In the genomic region with DNA sequence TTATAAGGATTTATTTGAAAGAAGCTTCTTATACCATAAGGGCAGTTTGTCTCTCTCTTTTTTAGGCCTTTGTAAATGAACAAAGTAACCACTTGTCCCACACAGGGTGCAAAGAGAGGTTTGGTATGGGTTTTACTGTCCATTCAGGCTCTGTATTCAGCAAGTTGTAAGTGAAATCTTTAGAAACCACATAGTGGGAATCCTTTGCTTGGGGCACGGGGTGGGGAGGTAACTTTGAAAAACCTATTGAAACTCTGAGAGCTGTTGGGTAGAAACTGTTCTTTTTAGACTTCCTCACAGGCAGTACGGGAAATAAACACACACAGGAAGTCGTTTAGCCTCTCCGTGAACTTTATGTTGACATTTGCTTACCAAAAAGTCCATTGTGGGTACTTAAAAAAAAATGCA, we compare ENCODE assay signal across 11 cellular contexts.
DNase-seq lines count a peak whose midpoint lies in the region; ATAC-seq and TF ChIP-seq lines count a peak whose summit lies in the region.
"Had no signal": no experiment of that assay in that cellular context is flagged by ENCODE, and none has a peak within 500 bp of the region (broad histone marks: within the 10 kb centered on the region; RNA-seq: fewer than 3 reads in every experiment).

No MANE protein-coding gene starts in this region.

- peaks cover 16% of the 10 kb centered on the region for H3K4me1 ChIP-seq in CD8-positive, alpha-beta T cell (ENCODE audit: insufficient read depth, low read length)
- peaks cover 20% of the 10 kb centered on the region for H3K4me1 ChIP-seq in HAP-1

- H3K9me3 ChIP-seq in CD8-positive, alpha-beta T cell (ENCODE audit: low read length) = no peaks in the 10 kb centered on the region
- H3K9me3 ChIP-seq in HAP-1 = no peaks in the 10 kb centered on the region

- CTCF ChIA-PET in CD8-positive, alpha-beta T cell (lab: Charles Lee) = no interaction called here

- TF ChIP-seq CTCF in CD8-positive, alpha-beta T cell (IDR thresholded peaks at IDR 0.05) = no peak

- no peak overlapping the region for H3K4me3 ChIP-seq in CD8-positive, alpha-beta T cell (ENCODE audit: low read depth, low read length)
- no peak overlapping the region for H3K4me3 ChIP-seq in HAP-1

- POLR2A ChIA-PET in CD8-positive, alpha-beta T cell (lab: Charles Lee) = no interaction called here

- H3K36me3 ChIP-seq in CD8-positive, alpha-beta T cell (ENCODE audit: insufficient read depth, low read length) = no peaks in the 10 kb centered on the region
- H3K36me3 ChIP-seq in HAP-1 (replicated peaks) = no peaks in the 10 kb centered on the region

- H3K27ac Mint-ChIP-seq in CD8-positive, alpha-beta T cell = peak overlapping the region; percentile 92
- H3K27ac Mint-ChIP-seq in activated T-helper 2 cell treated with anti-CD3 and anti-CD28 coated beads, Interferon-gamma antibody, Interleukin-2, Interleukin-4, amounts not matched to agents 10 μg/mL and 5 μg/mL and 100 μg/mL, durations not matched to agents 14 hours and 24 hours and 36 hours = peak overlapping the region; percentile 67
- H3K27ac Mint-ChIP-seq: H9 had no signal

- H3K36me3 Mint-ChIP-seq in CD8-positive, alpha-beta T cell = no peaks in the 10 kb centered on the region
- peaks cover 2% of the 10 kb centered on the region for H3K36me3 Mint-ChIP-seq in activated T-helper 2 cell treated with anti-CD3 and anti-CD28 coated beads, Interferon-gamma antibody, Interleukin-2, Interleukin-4, amounts not matched to agents 10 μg/mL and 5 μg/mL and 100 μg/mL, durations not matched to agents 14 hours and 24 hours and 36 hours (ENCODE audit: low read depth)

- in situ Hi-C loops in HAP-1 (cut with MboI; ENCODE audit: low sequenced_read_pairs) = no loop called here

- H3K9me3 Mint-ChIP-seq in CD8-positive, alpha-beta T cell = peaks cover 3% of the 10 kb centered on the region
- peaks cover 3% of the 10 kb centered on the region for H3K9me3 Mint-ChIP-seq in activated T-helper 2 cell treated with anti-CD3 and anti-CD28 coated beads, Interferon-gamma antibody, Interleukin-2, Interleukin-4, amounts not matched to agents 10 μg/mL and 5 μg/mL and 100 μg/mL, durations not matched to agents 14 hours and 24 hours and 36 hours
- H3K9me3 Mint-ChIP-seq: H9 had no signal

- ATAC-seq in CD8-positive, alpha-beta T cell = peak; percentile 20
- ATAC-seq in HG02852 (IDR thresholded peaks at IDR 0.05; ENCODE audit: unreplicated experiment) (peak; percentile 52), HG03460 (IDR thresholded peaks at IDR 0.05; ENCODE audit: unreplicated experiment) (no peak)

- peaks cover 28% of the 10 kb centered on the region for H3K4me1 Mint-ChIP-seq in CD8-positive, alpha-beta T cell (ENCODE audit: low read depth)
- H3K4me1 Mint-ChIP-seq in activated T-helper 2 cell treated with anti-CD3 and anti-CD28 coated beads, Interferon-gamma antibody, Interleukin-2, Interleukin-4, amounts not matched to agents 10 μg/mL and 5 μg/mL and 100 μg/mL, durations not matched to agents 14 hours and 24 hours and 36 hours (ENCODE audit: low read depth) = peaks cover 10% of the 10 kb centered on the region

- DNase-seq in CD8-positive, alpha-beta T cell = no peak
- no peak for DNase-seq in activated T-helper 2 cell treated with anti-CD3 and anti-CD28 coated beads, Interferon-gamma antibody, Interleukin-2, Interleukin-4, amounts not matched to agents 10 μg/mL and 5 μg/mL and 100 μg/mL, durations not matched to agents 14 hours and 24 hours and 36 hours (ENCODE audit: low spot score)
- peak; percentile 35 to 57 for DNase-seq in lung microvascular endothelial cell (ENCODE audit: low read depth in 2 of 2)
- no peak for DNase-seq in HAP-1 (ENCODE audit: low spot score in 2 of 2)
- no peak for DNase-seq in SIG-M5 (lab: John Stamatoyannopoulos, UW)
- no peak for DNase-seq in activated CD4-positive, CD25-positive, alpha-beta regulatory T cell (lab: John Stamatoyannopoulos, UW)
- DNase-seq: activated CD4-positive, alpha-beta T cell treated with anti-CD3 and anti-CD28 coated beads for 1 hour; H9; NCI-H2107 had no signal

- no peaks in the 10 kb centered on the region for H3K27me3 Mint-ChIP-seq in CD8-positive, alpha-beta T cell (ENCODE audit: low read depth)
- H3K27me3 Mint-ChIP-seq in activated T-helper 2 cell treated with anti-CD3 and anti-CD28 coated beads, Interferon-gamma antibody, Interleukin-2, Interleukin-4, amounts not matched to agents 10 μg/mL and 5 μg/mL and 100 μg/mL, durations not matched to agents 14 hours and 24 hours and 36 hours (ENCODE audit: low read depth) = peaks cover 3% of the 10 kb centered on the region

- H3K27me3 ChIP-seq in CD8-positive, alpha-beta T cell (ENCODE audit: insufficient read depth, low read length) = no peaks in the 10 kb centered on the region
- H3K27me3 ChIP-seq in HAP-1 (ENCODE audit: low read depth) = no peaks in the 10 kb centered on the region

- intact Hi-C loops in CD8-positive, alpha-beta T cell (cut with DNase I, micrococcal nuclease) = no loop called here
- intact Hi-C loops in activated T-helper 2 cell treated with anti-CD3 and anti-CD28 coated beads, Interferon-gamma antibody, Interleukin-2, Interleukin-4, amounts not matched to agents 10 μg/mL and 5 μg/mL and 100 μg/mL, durations not matched to agents 14 hours and 24 hours and 36 hours (cut with micrococcal nuclease) = no loop called here

- H3K4me3 Mint-ChIP-seq in CD8-positive, alpha-beta T cell = peak overlapping the region; percentile 58
- H3K4me3 Mint-ChIP-seq in activated T-helper 2 cell treated with anti-CD3 and anti-CD28 coated beads, Interferon-gamma antibody, Interleukin-2, Interleukin-4, amounts not matched to agents 10 μg/mL and 5 μg/mL and 100 μg/mL, durations not matched to agents 14 hours and 24 hours and 36 hours (ENCODE audit: low read depth) = no peak overlapping the region
- H3K4me3 Mint-ChIP-seq: H9 had no signal

- no peak overlapping the region for H3K27ac ChIP-seq in CD8-positive, alpha-beta T cell (ENCODE audit: low read depth, low read length)

Comparison
In these comparisons a context has a peak if more than half of its experiments do, and no peak if none do; other contexts are left out.
1. DNase-seq: peak in lung microvascular endothelial cell (2 of 2); none in CD8-positive, alpha-beta T cell (0 of 7), activated T-helper 2 cell treated with anti-CD3 and anti-CD28 coated beads, Interferon-gamma antibody, Interleukin-2, Interleukin-4, amounts not matched to agents 10 μg/mL and 5 μg/mL and 100 μg/mL, durations not matched to agents 14 hours and 24 hours and 36 hours (single experiment), HAP-1 (0 of 2), SIG-M5 (single experiment) and activated CD4-positive, CD25-positive, alpha-beta regulatory T cell (0 of 4).